14 cellular contexts compared by ENCODE assay signal in genomic region chr5:12901696-12902095, GRCh38.
DNase-seq lines count a peak whose midpoint lies in the region; ATAC-seq and TF ChIP-seq lines count a peak whose summit lies in the region.
"Had no signal": no experiment of that assay in that cellular context is flagged by ENCODE, and none has a peak within 500 bp of the region (broad histone marks: within the 10 kb centered on the region; RNA-seq: fewer than 3 reads in every experiment).

No MANE protein-coding gene starts in this region.

- DNase-seq in HT1080 (ENCODE audit: low read depth), result peak; percentile 25
- peak; percentile 9 for DNase-seq in SW480 (ENCODE audit: low spot score)
- peak; percentile 1 for DNase-seq in kidney tubule cell (ENCODE audit: low spot score)
- DNase-seq in MM.1S, result no peak
- no peak for DNase-seq in activated effector memory CD4-positive, alpha-beta T cell treated with anti-CD3 and anti-CD28 coated beads, Interleukin-2, amount 50 U/mL, for 16 hours
- DNase-seq: BE2C; CD4-positive, alpha-beta memory T cell; DMS153; GF-D8 had no signal

- no peaks in the 10 kb centered on the region for H3K9me2 ChIP-seq in MM.1S (replicated peaks; ENCODE audit: insufficient read depth, low read length)

- TF ChIP-seq CTCF in MM.1S (IDR thresholded peaks at IDR 0.05; ENCODE audit: low read length), result no peak

- H3K36me3 ChIP-seq in MM.1S (replicated peaks; ENCODE audit: insufficient read depth, low read length), result no peaks in the 10 kb centered on the region
- H3K36me3 ChIP-seq: BE2C had no signal

- no peaks in the 10 kb centered on the region for H3F3A ChIP-seq in MM.1S (ENCODE audit: insufficient read depth, low read length)

- no peaks in the 10 kb centered on the region for H4K20me1 ChIP-seq in MM.1S (ENCODE audit: insufficient read depth, low read length)

- H3K79me2 ChIP-seq in MM.1S (ENCODE audit: low read length), result no peaks in the 10 kb centered on the region

- H3K4me3 ChIP-seq in MM.1S (ENCODE audit: low read length), result no peak overlapping the region
- H3K4me3 ChIP-seq: A549, K562 had no signal

- no peak overlapping the region for H3K27ac ChIP-seq in MM.1S (ENCODE audit: low read length)
- H3K27ac ChIP-seq: A549, C4-2B had no signal

- H3K9me3 ChIP-seq in MM.1S (replicated peaks; ENCODE audit: insufficient read depth, low read length), result no peaks in the 10 kb centered on the region
- H3K9me3 ChIP-seq: A549, BE2C had no signal

- no peak for ATAC-seq in HG03342 (IDR thresholded peaks at IDR 0.05; ENCODE audit: unreplicated experiment)
- ATAC-seq: A549, HCT116, K562 had no signal

- no peak overlapping the region for H2AFZ ChIP-seq in MM.1S (ENCODE audit: low read length)

- no peaks in the 10 kb centered on the region for H3K27me3 ChIP-seq in MM.1S (replicated peaks; ENCODE audit: insufficient read depth, low read length)
- H3K27me3 ChIP-seq: BE2C had no signal

- H3K4me2 ChIP-seq in MM.1S (ENCODE audit: low read depth, low read length), result no peak overlapping the region
- H3K4me2 ChIP-seq: A549 had no signal

- H3K4me1 ChIP-seq in MM.1S (ENCODE audit: low read length), result no peaks in the 10 kb centered on the region
- H3K4me1 ChIP-seq: A549, BE2C had no signal

- H3K9ac ChIP-seq in MM.1S (ENCODE audit: low read length), result no peak overlapping the region

Comparison
In these comparisons a context has a peak if more than half of its experiments do, and no peak if none do; other contexts are left out.
1. DNase-seq: peak in HT1080 (single experiment), SW480 (single experiment) and kidney tubule cell (single experiment); none in MM.1S (single experiment) and activated effector memory CD4-positive, alpha-beta T cell treated with anti-CD3 and anti-CD28 coated beads, Interleukin-2, amount 50 U/mL, for 16 hours (single experiment).